8 cellular contexts compared by ENCODE assay signal in genomic region chr2:16666453-16666801, GRCh38. TPM values are rescaled to one million over a fixed set of nuclear protein-coding genes. Genes with fewer than 3 reads are reported as not detected.
DNase-seq lines count a peak whose midpoint lies in the region; ATAC-seq, FAIRE-seq and TF ChIP-seq lines count a peak whose summit lies in the region.

No MANE protein-coding gene starts in this region.

- H3K4me1 Mint-ChIP-seq in activated T-helper 17 cell treated with anti-CD3 and anti-CD28 coated beads, Interleukin-2, amount 50 U/mL, for 72 hours, result peaks cover 11% of the 10 kb centered on the region

- peak overlapping the region; percentile 82 for H3K4me3 Mint-ChIP-seq in activated T-helper 17 cell treated with anti-CD3 and anti-CD28 coated beads, Interleukin-2, amount 50 U/mL, for 72 hours

- H3K4me1 ChIP-seq in keratinocyte (ENCODE audit: control insufficient read depth, extremely low read depth, insufficient read depth, low read length), result peaks cover 8% of the 10 kb centered on the region

- H2AFZ ChIP-seq in keratinocyte (ENCODE audit: control insufficient read depth, low read length), result no peak overlapping the region

- dilution Hi-C loops in keratinocyte (cut with MboI; ENCODE audit: extremely low pct_ligation_motif_present, low sequenced_read_pairs), result no loop called here

- no peaks in the 10 kb centered on the region for H3K9me3 ChIP-seq in keratinocyte (ENCODE audit: control insufficient read depth, low read depth, low read length)

- in situ Hi-C loops in G401 (cut with HindIII; ENCODE audit: low sequenced_read_pairs), result no loop called here

- DNase-seq in A172 (ENCODE audit: low spot score), result peak; percentile 52
- no peak for DNase-seq in keratinocyte (ENCODE audit: low read depth, low spot score)
- no peak for DNase-seq in NCI-H187 treated with DMSO at 0.1 percent for 48 hours (lab: John Stamatoyannopoulos, UW)
- no peak for DNase-seq in G401 (ENCODE audit: low spot score)
- DNase-seq in NK-92 (lab: John Stamatoyannopoulos, UW; ENCODE audit: unreplicated experiment), result no peak
- no peak for DNase-seq in NCI-H1417 (lab: John Stamatoyannopoulos, UW)

- no peaks in the 10 kb centered on the region for H3K36me3 ChIP-seq in keratinocyte (ENCODE audit: control insufficient read depth in 2 of 2, extremely low read depth in 1 of 2, insufficient read depth in 2 of 2, low read length in 2 of 2)

- ATAC-seq in HG02571 (IDR thresholded peaks at IDR 0.05; ENCODE audit: unreplicated experiment), result peak; percentile 27
- ATAC-seq in activated T-helper 17 cell treated with anti-CD3 and anti-CD28 coated beads, Interleukin-2, amount 50 U/mL, for 72 hours (replicated peaks), result peak; percentile 63

- peaks cover 38% of the 10 kb centered on the region for H3K27me3 ChIP-seq in keratinocyte (ENCODE audit: control insufficient read depth, extremely low read depth, insufficient read depth, low read length)

- no peak for TF ChIP-seq CTCF in keratinocyte (optimal IDR thresholded peaks at IDR 0.05 in 1 of 3, IDR thresholded peaks at IDR 0.05 in 1 of 3, conservative IDR thresholded peaks at IDR 0.05 in 1 of 3; ENCODE audit: extremely low read depth in 1 of 3, insufficient read depth in 2 of 3, low read length in 3 of 3)

- H3K9ac ChIP-seq in keratinocyte (ENCODE audit: control insufficient read depth, extremely low read depth, insufficient read depth, low read length), result no peak overlapping the region

- H3K9me1 ChIP-seq in keratinocyte (ENCODE audit: control insufficient read depth, extremely low read depth, insufficient read depth, low read length), result no peaks in the 10 kb centered on the region

- H3K4me3 ChIP-seq in keratinocyte (ENCODE audit: control insufficient read depth in 2 of 3, extremely low read depth in 1 of 3, insufficient read depth in 2 of 3, low read depth in 1 of 3, low read length in 3 of 3), result peak overlapping the region in 2 of 3 experiments; percentile 41 to 61

- peak overlapping the region; percentile 65 for H3K4me2 ChIP-seq in keratinocyte (ENCODE audit: control insufficient read depth, extremely low read depth, insufficient read depth, low read depth, low read length)

- H3K36me3 Mint-ChIP-seq in activated T-helper 17 cell treated with anti-CD3 and anti-CD28 coated beads, Interleukin-2, amount 50 U/mL, for 72 hours (ENCODE audit: low read depth), result peaks cover 4% of the 10 kb centered on the region

- H3K27ac ChIP-seq in keratinocyte (ENCODE audit: control insufficient read depth, insufficient read depth, low read length), result no peak overlapping the region

- H3K27ac Mint-ChIP-seq in activated T-helper 17 cell treated with anti-CD3 and anti-CD28 coated beads, Interleukin-2, amount 50 U/mL, for 72 hours, result peak overlapping the region; percentile 74

- no peaks in the 10 kb centered on the region for H4K20me1 ChIP-seq in keratinocyte (ENCODE audit: control insufficient read depth, extremely low read depth, insufficient read depth, low read length)

- no peaks in the 10 kb centered on the region for H3K9me3 Mint-ChIP-seq in activated T-helper 17 cell treated with anti-CD3 and anti-CD28 coated beads, Interleukin-2, amount 50 U/mL, for 72 hours

- H3K27me3 Mint-ChIP-seq in activated T-helper 17 cell treated with anti-CD3 and anti-CD28 coated beads, Interleukin-2, amount 50 U/mL, for 72 hours, result peaks cover 34% of the 10 kb centered on the region

- H3K79me2 ChIP-seq in keratinocyte (ENCODE audit: control insufficient read depth, insufficient read depth, low read length), result no peaks in the 10 kb centered on the region

- no peak for FAIRE-seq in keratinocyte (lab: Jason Lieb, UNC)

RNA-seq across cellular contexts. Expression of gene CYRIA, which starts 0.8 kb away (rescaled TPM):
- total RNA-seq in A172 (2014; rRNA removed; shearing (Covaris generic)), result 23.7 and 25.2 TPM in 2 replicates
- total RNA-seq in activated T-helper 17 cell treated with anti-CD3 and anti-CD28 coated beads, Interleukin-2, amount 50 U/mL, for 72 hours, result under 1 TPM; 0.06 to 0.64 TPM
- 0.69 to 1.4 TPM (median 0.79 TPM) in 3 replicates for polyA plus RNA-seq in keratinocyte
- 4.4 TPM for polyA plus RNA-seq in keratinocyte (2011; ENCODE audit: low read depth)
- 1.1 and 1.9 TPM in 2 replicates for polyA plus RNA-seq in keratinocyte (2011; cell fraction: cytosol; rRNA removed)
- 2.3 TPM in 2 replicates for polyA plus RNA-seq in keratinocyte (2011; cell fraction: nucleus; rRNA removed)
- 0.17 and 3.2 TPM in 2 replicates for polyA plus RNA-seq in keratinocyte (2012; ENCODE audit: low replicate concordance)
- 0.58 to 0.63 TPM in 2 of 3 replicates, not detected in the other for polyA minus RNA-seq in keratinocyte
- 0.58 TPM for polyA minus RNA-seq in keratinocyte (2011; cell fraction: cytosol; rRNA and poly(A)+ RNA removed)
- 1.6 and 2.4 TPM in 2 replicates for polyA minus RNA-seq in keratinocyte (2011; cell fraction: nucleus; rRNA and poly(A)+ RNA removed)
- total RNA-seq in G401 (2014; rRNA removed; shearing (Covaris generic)), result not detected in 2 replicates

Comparison
In these comparisons a context has a peak if more than half of its experiments do, and no peak if none do; other contexts are left out.
1. RNA of gene CYRIA, which starts 0.8 kb away (total RNA-seq): 23.7 to 25.2 TPM in A172; 0.06 to 0.64 TPM in activated T-helper 17 cell treated with anti-CD3 and anti-CD28 coated beads, Interleukin-2, amount 50 U/mL, for 72 hours and not detected in G401; every median in the first group is over 10 times any median in the second.